ENCODE assay signal across 9 cellular contexts in the genomic region with DNA sequence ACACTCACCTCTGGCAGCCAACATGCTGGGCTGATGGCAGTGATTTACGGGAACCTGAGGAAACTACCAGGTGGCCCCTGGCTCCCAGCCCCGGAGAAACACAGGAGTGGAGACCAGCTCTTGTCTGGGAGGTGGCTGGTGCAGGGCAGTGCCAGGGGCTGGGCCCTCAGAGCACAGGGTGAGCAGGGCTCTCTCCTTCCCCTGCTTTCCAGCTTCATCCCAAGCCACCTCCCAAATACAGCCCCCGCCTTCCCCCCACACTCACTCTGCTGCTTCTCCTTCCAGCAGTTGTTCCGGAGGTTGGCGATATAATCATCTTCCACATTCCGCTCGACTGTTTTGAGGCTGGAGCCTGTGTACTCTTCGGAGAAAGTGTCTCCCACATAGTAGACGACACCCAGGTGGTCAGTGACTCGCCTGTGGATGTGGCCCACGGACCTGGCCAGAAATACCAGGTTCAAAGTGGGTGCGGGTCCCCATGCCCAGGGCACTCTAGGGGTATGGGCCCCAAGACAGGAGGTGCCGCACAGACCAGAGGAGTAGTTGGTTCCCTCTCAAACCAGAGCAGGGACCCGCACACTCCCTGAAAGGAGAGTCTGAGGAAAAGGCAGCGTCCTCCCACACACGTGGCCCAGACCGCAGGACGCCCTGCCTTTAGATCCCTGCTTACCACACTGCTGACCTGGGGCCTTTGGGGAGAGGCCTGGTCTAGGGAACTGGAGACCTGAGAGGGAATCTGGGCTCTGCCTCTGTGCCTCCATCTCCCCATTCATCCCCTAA. TPM values are rescaled to one million over a fixed set of nuclear protein-coding genes. Genes with fewer than 3 reads are reported as not detected.
A peak's percentile ranks its signal among the peaks of the same experiment; 100 is the strongest.
DNase-seq lines count a peak whose midpoint lies in the region; ATAC-seq, FAIRE-seq and TF ChIP-seq lines count a peak whose summit lies in the region.
"Had no signal": no experiment of that assay in that cellular context is flagged by ENCODE, and none has a peak within 500 bp of the region (broad histone marks: within the 10 kb centered on the region; RNA-seq: fewer than 3 reads in every experiment).

No MANE protein-coding gene starts in this region.

- H3K27ac Mint-ChIP-seq in Caco-2 (ENCODE audit: unreplicated experiment): no peak overlapping the region

- no peak for TF ChIP-seq EP300 in stomach (IDR thresholded peaks at IDR 0.05)

- H3K4me3 ChIP-seq in kidney (ENCODE audit: low read length in 2 of 2): no peak overlapping the region
- H3K4me3 ChIP-seq in stomach: peak overlapping the region in 1 of 4 donors; percentile 17
- H3K4me3 ChIP-seq in Caco-2 (ENCODE audit: low read depth, low read length): no peak overlapping the region

- H3K27ac ChIP-seq in kidney (ENCODE audit: low read depth in 2 of 2, low read length in 2 of 2) (peak overlapping the region; percentile 89 to 93), stomach (peak overlapping the region; percentile 88 to 97 (median 95))

- 68 to 86% (median 77%) methylated on average over 11 to 18 of the region's 18 CpGs for WGBS in stomach, 5 donors

- FAIRE-seq in kidney (lab: Jason Lieb, UNC): no peak

- BruUV-seq in Caco-2 (replicated peaks; lab: Mats Ljungman, UMichigan): no TSS peak

- no peaks in the 10 kb centered on the region for H3K27me3 Mint-ChIP-seq in Caco-2 (ENCODE audit: insufficient read depth, unreplicated experiment)

- DNase-seq in LHCN-M2 (ENCODE audit: low read depth) (peak; percentile 74), amniotic epithelial cell (ENCODE audit: low read depth) (peak; percentile 87), kidney (peak; percentile 69), stomach (peak; percentile 75), mesenteric fat pad (ENCODE audit: low spot score) (no peak), Caco-2 (no peak), HT-29 (ENCODE audit: low spot score) (no peak)

- TF ChIP-seq POLR2A in stomach (IDR thresholded peaks at IDR 0.05): no peak

- H3K9ac ChIP-seq in kidney (ENCODE audit: low read length in 2 of 2): peak overlapping the region in 1 of 2 donors; percentile 24
- H3K9ac ChIP-seq: SK-N-SH had no signal

- H3K9me3 Mint-ChIP-seq in Caco-2 (ENCODE audit: unreplicated experiment): no peaks in the 10 kb centered on the region

- POLR2A ChIA-PET in Caco-2 (lab: Charles Lee): no interaction called here

- peaks cover 64% of the 10 kb centered on the region for H3K36me3 Mint-ChIP-seq in Caco-2 (ENCODE audit: insufficient read depth, unreplicated experiment)

- H3K27me3 ChIP-seq in stomach: no peaks in the 10 kb centered on the region
- H3K27me3 ChIP-seq in Caco-2 (replicated peaks; ENCODE audit: control insufficient read depth, insufficient read depth, low read length): no peaks in the 10 kb centered on the region

- no peaks in the 10 kb centered on the region for H3K4me1 Mint-ChIP-seq in Caco-2 (ENCODE audit: low read depth, unreplicated experiment)

- H3K4me1 ChIP-seq in kidney (ENCODE audit: control insufficient read depth in 1 of 2, insufficient read depth in 1 of 2, low read depth in 1 of 2, low read length in 2 of 2): peaks cover 38 to 47% of the 10 kb centered on the region in 2 donors
- peaks cover 65 to 76% (median 67%) of the 10 kb centered on the region in 4 donors for H3K4me1 ChIP-seq in stomach
- no peaks in the 10 kb centered on the region for H3K4me1 ChIP-seq in Caco-2

- CTCF ChIA-PET in Caco-2 (lab: Charles Lee): interaction anchor here (0.6 to 1.5 kb wide), 8 partner anchors 8 to 293 kb away, joined by 3 to 7 read pairs (median 4); no protein-coding TSS in a partner anchor

- intact Hi-C loops in kidney (cut with DNase I): loop anchor here (10.0 kb wide), 3 partner anchors 62 to 212 kb away; a partner anchor contains a TSS
- intact Hi-C loops in stomach (cut with DNase I; ENCODE audit: low total_unique reads): loop anchor here (10.0 kb wide), 1 partner anchor 122 kb away; a partner anchor contains a TSS
- intact Hi-C loops in Caco-2 (cut with micrococcal nuclease; ENCODE audit: unreplicated experiment): loop anchor here (1.0 kb wide), 1 partner anchor 288 kb away; no protein-coding TSS in a partner anchor

- H3K36me3 ChIP-seq in kidney (ENCODE audit: control insufficient read depth in 1 of 2, insufficient read depth in 2 of 2, low read length in 2 of 2) (peaks cover 6 to 20% of the 10 kb centered on the region in 2 donors), stomach (peaks cover 33 to 70% (median 58%) of the 10 kb centered on the region in 4 donors), Caco-2 (ENCODE audit: control insufficient read depth, insufficient read depth, low read length) (peaks cover 5% of the 10 kb centered on the region)

- TF ChIP-seq CTCF in kidney (IDR thresholded peaks at IDR 0.05; ENCODE audit: borderline replicate concordance, extremely low read depth, insufficient read depth) (no peak), stomach (IDR thresholded peaks at IDR 0.05) (no peak), Caco-2 (IDR thresholded peaks at IDR 0.05; ENCODE audit: insufficient read depth in 1 of 2, low read depth in 1 of 2, low read length in 1 of 2, severe bottlenecking in 1 of 2, unreplicated experiment in 1 of 2) (no peak)

- no peak for ATAC-seq in HG03175 (IDR thresholded peaks at IDR 0.05; ENCODE audit: unreplicated experiment)

- H3K4me3 Mint-ChIP-seq in Caco-2 (ENCODE audit: unreplicated experiment): no peak overlapping the region

- H3K9me3 ChIP-seq in kidney (ENCODE audit: control insufficient read depth in 1 of 2, low read length in 2 of 2) (no peaks in the 10 kb centered on the region), stomach (no peaks in the 10 kb centered on the region), Caco-2 (no peaks in the 10 kb centered on the region)
- H3K9me3 ChIP-seq: SK-N-SH had no signal

RNA-seq across cellular contexts. Expression of a gene that starts 18.3 kb away (rescaled TPM):
- total RNA-seq in LHCN-M2 (2014; rRNA removed): 74.8 and 87.5 TPM in 2 replicates
- 51.5 TPM for polyA plus RNA-seq in LHCN-M2 (2012)
- total RNA-seq in kidney: 37.7 TPM
- polyA plus RNA-seq in kidney (ENCODE audit: insufficient read depth, low read depth, low replicate concordance): 32.0 TPM
- total RNA-seq in stomach: 10 to 100 TPM in 4 of 5 donors, 1 to 10 TPM in 1; 2.3 to 43.2 (median 24.9) TPM
- polyA plus RNA-seq in stomach: 10 to 100 TPM; 12.1 to 20.0 (median 16.3) TPM
- total RNA-seq in mesenteric fat pad: 37.7 TPM
- 56.0 and 58.1 TPM in 2 replicates for total RNA-seq in Caco-2 (2022)
- total RNA-seq in HT-29 (2014; rRNA removed; shearing (Covaris generic)): 54.4 and 58.1 TPM in 2 replicates

Comparison
In these comparisons a context has a peak if more than half of its experiments do, and no peak if none do; other contexts are left out.
1. DNase-seq: peak in LHCN-M2 (single experiment), amniotic epithelial cell (single experiment), kidney (single experiment) and stomach (single experiment); none in mesenteric fat pad (single experiment), Caco-2 (0 of 2) and HT-29 (single experiment).